28 cellular contexts compared by ENCODE assay signal in the genomic region with DNA sequence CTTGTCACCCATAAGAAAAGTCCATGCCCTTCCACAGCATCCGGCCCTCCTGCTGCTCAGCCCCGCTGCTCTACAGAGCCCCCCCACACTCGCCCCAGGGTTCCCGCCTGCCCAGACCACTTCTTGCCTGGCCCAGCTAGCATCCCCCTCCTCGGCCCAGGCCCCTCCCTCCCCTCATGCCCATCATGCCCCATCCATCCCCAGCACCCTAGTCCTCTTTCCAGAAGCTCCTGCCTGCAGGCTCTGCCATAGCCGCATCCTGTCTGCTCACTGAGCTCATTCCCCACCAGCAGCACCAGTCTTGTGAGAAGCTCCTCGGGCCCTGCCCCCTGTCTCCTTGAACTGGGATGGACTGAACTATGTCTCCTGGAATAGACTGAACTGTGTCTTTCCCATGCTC. TPM values are rescaled to one million over a fixed set of nuclear protein-coding genes. Genes with fewer than 3 reads are reported as not detected.
DNase-seq lines count a peak whose midpoint lies in the region; ATAC-seq, FAIRE-seq and TF ChIP-seq lines count a peak whose summit lies in the region.
"Had no signal": no experiment of that assay in that cellular context is flagged by ENCODE, and none has a peak within 500 bp of the region (broad histone marks: within the 10 kb centered on the region; RNA-seq: fewer than 3 reads in every experiment).

No MANE protein-coding gene starts in this region.

- intact Hi-C loops in right lobe of liver (cut with DNase I), result no loop called here
- intact Hi-C loops in HepG2 (cut with micrococcal nuclease; ENCODE audit: unreplicated experiment), result no loop called here
- intact Hi-C loops in upper lobe of right lung (cut with DNase I), result no loop called here

- TF ChIP-seq POLR2A in right lobe of liver (IDR thresholded peaks at IDR 0.05) (no peak), HepG2 (IDR thresholded peaks at IDR 0.05; ENCODE audit: insufficient read depth in 1 of 2, low read depth in 2 of 2, low read length in 2 of 2) (no peak)

- H3K79me2 ChIP-seq in HepG2 (ENCODE audit: insufficient read depth, low read length) (no peaks in the 10 kb centered on the region), neural progenitor cell (ENCODE audit: low read depth) (no peaks in the 10 kb centered on the region)

- H3K27ac Mint-ChIP-seq in endodermal cell (no peak overlapping the region), neural progenitor cell (no peak overlapping the region)
- H3K27ac Mint-ChIP-seq: CD4-positive, alpha-beta T cell had no signal

- H3K27me3 ChIP-seq in right lobe of liver (no peaks in the 10 kb centered on the region), HepG2 (ENCODE audit: control insufficient read depth in 1 of 2, insufficient read depth in 2 of 2, low read length in 2 of 2) (peaks cover 4 to 53% of the 10 kb centered on the region in 2 experiments), endodermal cell (ENCODE audit: control insufficient read depth, insufficient read depth, low read length, poor library complexity, severe bottlenecking) (no peaks in the 10 kb centered on the region), neural progenitor cell (no peaks in the 10 kb centered on the region), upper lobe of right lung (no peaks in the 10 kb centered on the region), small intestine (ENCODE audit: control insufficient read depth in 2 of 2, insufficient read depth in 2 of 2, low read length in 2 of 2) (no peaks in the 10 kb centered on the region)

- CTCF ChIA-PET in HepG2 (lab: Yijun Ruan, JAX; ENCODE audit: low intra/inter-chr PET ratio, low total read pairs), result no interaction called here

- H3K4me1 Mint-ChIP-seq in endodermal cell, result no peaks in the 10 kb centered on the region
- peaks cover 2% of the 10 kb centered on the region for H3K4me1 Mint-ChIP-seq in neural progenitor cell

- H3K36me3 ChIP-seq in right lobe of liver, result no peaks in the 10 kb centered on the region
- H3K36me3 ChIP-seq in HepG2 (replicated peaks in 1 of 2; ENCODE audit: control insufficient read depth in 1 of 2, insufficient read depth in 2 of 2, low read length in 2 of 2), result no peaks in the 10 kb centered on the region
- no peaks in the 10 kb centered on the region for H3K36me3 ChIP-seq in endodermal cell (ENCODE audit: control insufficient read depth, insufficient read depth, low read length)
- H3K36me3 ChIP-seq in neural progenitor cell, result no peaks in the 10 kb centered on the region
- no peaks in the 10 kb centered on the region for H3K36me3 ChIP-seq in upper lobe of right lung
- no peaks in the 10 kb centered on the region for H3K36me3 ChIP-seq in small intestine (ENCODE audit: control insufficient read depth in 2 of 2, insufficient read depth in 2 of 2, low read length in 2 of 2)

- no peaks in the 10 kb centered on the region for H3K9me3 ChIP-seq in right lobe of liver
- H3K9me3 ChIP-seq in HepG2 (ENCODE audit: low read length), result no peaks in the 10 kb centered on the region
- H3K9me3 ChIP-seq in endodermal cell (ENCODE audit: control insufficient read depth, low read length), result no peaks in the 10 kb centered on the region
- no peaks in the 10 kb centered on the region for H3K9me3 ChIP-seq in neural progenitor cell (ENCODE audit: low read depth)
- no peaks in the 10 kb centered on the region for H3K9me3 ChIP-seq in upper lobe of right lung
- H3K9me3 ChIP-seq in small intestine (ENCODE audit: control insufficient read depth, low read depth), result no peaks in the 10 kb centered on the region

- FAIRE-seq in HepG2 (lab: Jason Lieb, UNC), result no peak
- no peak for FAIRE-seq in small intestine (lab: Jason Lieb, UNC)
- FAIRE-seq: A204.1, GM12878 had no signal

- no peak overlapping the region for H3K4me3 ChIP-seq in right lobe of liver
- no peak overlapping the region for H3K4me3 ChIP-seq in HepG2 (replicated peaks in 1 of 3; ENCODE audit: insufficient read depth in 1 of 3, low read depth in 2 of 3, low read length in 3 of 3)
- no peak overlapping the region for H3K4me3 ChIP-seq in endodermal cell (ENCODE audit: low read length)
- no peak overlapping the region for H3K4me3 ChIP-seq in neural progenitor cell
- H3K4me3 ChIP-seq in upper lobe of right lung, result no peak overlapping the region
- H3K4me3 ChIP-seq in small intestine (ENCODE audit: low read depth in 1 of 2, low read length in 2 of 2), result no peak overlapping the region
- H3K4me3 ChIP-seq: GM12878, PC-9 had no signal

- H2AFZ ChIP-seq in HepG2 (ENCODE audit: low read length) (no peak overlapping the region), neural progenitor cell (replicated peaks) (no peak overlapping the region)
- H2AFZ ChIP-seq: PC-9 had no signal

- no peak overlapping the region for H3K9ac ChIP-seq in HepG2 (ENCODE audit: insufficient read depth, low read depth, low read length)
- H3K9ac ChIP-seq in endodermal cell (ENCODE audit: extremely low read depth, low read length, poor library complexity, severe bottlenecking), result no peak overlapping the region
- H3K9ac ChIP-seq in neural progenitor cell, result no peak overlapping the region

- H3K9me3 Mint-ChIP-seq in endodermal cell (no peaks in the 10 kb centered on the region), neural progenitor cell (peaks cover 5% of the 10 kb centered on the region)
- H3K9me3 Mint-ChIP-seq: CD4-positive, alpha-beta T cell had no signal

- no peak overlapping the region for H3K27ac ChIP-seq in right lobe of liver
- no peak overlapping the region for H3K27ac ChIP-seq in HepG2 (ENCODE audit: extremely low read length, insufficient read depth, low read length)
- no peak overlapping the region for H3K27ac ChIP-seq in endodermal cell (ENCODE audit: low read depth, low read length)
- no peak overlapping the region for H3K27ac ChIP-seq in neural progenitor cell
- no peak overlapping the region for H3K27ac ChIP-seq in upper lobe of right lung
- H3K27ac ChIP-seq in small intestine (ENCODE audit: low read depth in 1 of 2, low read length in 1 of 2), result no peak overlapping the region
- H3K27ac ChIP-seq: HL-60, PC-9 had no signal

- H3K36me3 Mint-ChIP-seq in endodermal cell (ENCODE audit: low read depth) (no peaks in the 10 kb centered on the region), neural progenitor cell (no peaks in the 10 kb centered on the region)

- no peaks in the 10 kb centered on the region for H3F3A ChIP-seq in neural progenitor cell (ENCODE audit: low read depth)

- BruUV-seq in HepG2 (replicated peaks; lab: Mats Ljungman, UMichigan), result no TSS peak

- H3K27me3 Mint-ChIP-seq in endodermal cell (ENCODE audit: insufficient read depth) (peaks cover 7% of the 10 kb centered on the region), neural progenitor cell (ENCODE audit: insufficient read depth, low read depth) (peaks cover 7% of the 10 kb centered on the region)

- peak in 2 of 3 donors; percentile 3 to 43 for DNase-seq in right lobe of liver
- no peak for DNase-seq in HepG2 (ENCODE audit: low spot score)
- DNase-seq in endodermal cell, result peak; percentile 38
- no peak for DNase-seq in neural progenitor cell (ENCODE audit: low spot score)
- peak; percentile 58 for DNase-seq in upper lobe of right lung
- DNase-seq in small intestine, result no peak
- DNase-seq: CD4-positive, alpha-beta T cell; COR-L47; DMS 273 treated with DMSO at 0.1 percent for 48 hours; DND-41; H7; KG1; NCI-H1092; NCI-H1436 treated with DMSO at 0.1 percent for 48 hours; NCI-H1930; NCI-H2227 treated with DMSO at 0.1 percent for 48 hours; NCI-H510A treated with DMSO at 0.1 percent for 48 hours; NCI-H748 treated with DMSO at 0.1 percent for 48 hours; PC-9; RPMI8226; SIG-M5 had no signal

- 89% methylated on average over 7 of the region's 7 CpGs for WGBS in right lobe of liver (ENCODE audit: insufficient coverage, low coverage, low lambda C conversion rate, missing lambda C conversion rate)
- 48% methylated on average over 7 of the region's 7 CpGs for WGBS in HepG2 (ENCODE audit: low lambda C conversion rate)
- 87 to 100% methylated on average over 2 to 7 of the region's 7 CpGs for WGBS in endodermal cell (ENCODE audit: insufficient coverage in 1 of 2, insufficient read length in 1 of 2), 2 experiments
- 85 to 95% (median 91%) methylated on average over 7 of the region's 7 CpGs for WGBS in small intestine, 3 donors

- H3K4me1 ChIP-seq in right lobe of liver, result no peaks in the 10 kb centered on the region
- no peaks in the 10 kb centered on the region for H3K4me1 ChIP-seq in HepG2 (ENCODE audit: insufficient read depth, low read length)
- H3K4me1 ChIP-seq in endodermal cell (ENCODE audit: control insufficient read depth, insufficient read depth, low read length), result no peaks in the 10 kb centered on the region
- peaks cover 2% of the 10 kb centered on the region for H3K4me1 ChIP-seq in neural progenitor cell
- H3K4me1 ChIP-seq in upper lobe of right lung, result peaks cover 21% of the 10 kb centered on the region
- H3K4me1 ChIP-seq in small intestine (ENCODE audit: control insufficient read depth in 2 of 2, insufficient read depth in 1 of 2, low read depth in 1 of 2, low read length in 1 of 2), result no peaks in the 10 kb centered on the region

- POLR2A ChIA-PET in HepG2 (lab: Yijun Ruan, JAX), result interaction anchor here (0.6 kb wide), 1 partner anchor 559 kb away, joined by 5 read pairs; no protein-coding TSS in a partner anchor

- ATAC-seq in right lobe of liver (no peak), HepG2 (no peak), upper lobe of right lung (no peak), HG03565 (IDR thresholded peaks at IDR 0.05; ENCODE audit: unreplicated experiment) (no peak), HG02840 (IDR thresholded peaks at IDR 0.05; ENCODE audit: low FRiP score, unreplicated experiment) (no peak)
- ATAC-seq: GM12878 had no signal

- no peak for TF ChIP-seq EP300 in HepG2 (IDR thresholded peaks at IDR 0.05; ENCODE audit: low read depth in 2 of 2, low read length in 2 of 2)
- no peak for TF ChIP-seq EP300 in HepG2 (CRISPR knock-in tag; IDR thresholded peaks at IDR 0.05; ENCODE audit: borderline replicate concordance)

- H4K20me1 ChIP-seq in HepG2 (ENCODE audit: insufficient read depth, low read length) (no peaks in the 10 kb centered on the region), neural progenitor cell (ENCODE audit: low read depth) (no peaks in the 10 kb centered on the region)

- TF ChIP-seq CTCF in right lobe of liver (IDR thresholded peaks at IDR 0.05), result no peak
- TF ChIP-seq CTCF in HepG2 (CRISPR knock-in tag; IDR thresholded peaks at IDR 0.05), result no peak
- TF ChIP-seq CTCF in endodermal cell (conservative IDR thresholded peaks at IDR 0.05), result no peak
- no peak for TF ChIP-seq CTCF in neural progenitor cell (IDR thresholded peaks at IDR 0.05)
- TF ChIP-seq CTCF in upper lobe of right lung (IDR thresholded peaks at IDR 0.05), result no peak

- H3K4me2 ChIP-seq in HepG2 (ENCODE audit: low read depth, low read length), result no peak overlapping the region
- no peak overlapping the region for H3K4me2 ChIP-seq in neural progenitor cell
- H3K4me2 ChIP-seq: PC-9 had no signal

- in situ Hi-C loops in HepG2 (cut with HindIII; ENCODE audit: extremely low pct_ligation_motif_present, low pct_unique_long_range_greater_than_20kb), result no loop called here

- TF ChIP-seq RAD21 in HepG2 (CRISPR knock-in tag; IDR thresholded peaks at IDR 0.05), result no peak

- H3K4me3 Mint-ChIP-seq in endodermal cell (no peak overlapping the region), neural progenitor cell (peak overlapping the region; percentile 15)
- H3K4me3 Mint-ChIP-seq: CD4-positive, alpha-beta T cell had no signal

RNA-seq across cellular contexts. Expression of a gene that starts 54.5 kb away (rescaled TPM):
- total RNA-seq in right lobe of liver (10 to 100 TPM in 1 of 6 experiments, 1 to 10 TPM in 3, under 1 TPM in 1, not detected in 1; 0.63 to 22.9 (median 1.1) TPM), HepG2 (2016; rRNA removed; fragmentation: Illumina TruSeq; extraction: Trizol) (0.14 and 0.58 TPM in 2 replicates), endodermal cell (not detected), neural progenitor cell (ENCODE audit: low replicate concordance) (0.09 TPM in 1 of 2 replicates, not detected in the other), upper lobe of right lung (not detected)
- total RNA-seq in HepG2 (2016; cell fraction: cytosol; rRNA removed; fragmentation: Illumina TruSeq; extraction: Trizol; ENCODE audit: low read depth), result 0.10 and 0.18 TPM in 2 replicates
- total RNA-seq in HepG2 (2016; cell fraction: insoluble cytoplasmic fraction; rRNA removed; fragmentation: Illumina TruSeq; extraction: Trizol), result 0.09 and 0.74 TPM in 2 replicates
- 0.17 and 0.31 TPM in 2 replicates for total RNA-seq in HepG2 (2016; cell fraction: membrane; rRNA removed; fragmentation: Illumina TruSeq; extraction: Trizol)
- total RNA-seq in HepG2 (2016; cell fraction: nucleus; rRNA removed; fragmentation: Illumina TruSeq; extraction: Trizol), result 0.47 and 1.4 TPM in 2 replicates
- polyA plus RNA-seq in HepG2 (2011; rRNA removed) (0.13 and 0.26 TPM in 2 replicates), small intestine (not detected)
- polyA plus RNA-seq in HepG2 (2011; cell fraction: cytosol; rRNA removed), result 0.11 TPM in 1 of 2 replicates, not detected in the other
- polyA plus RNA-seq in HepG2 (2011; cell fraction: nucleus; rRNA removed), result 0.31 and 1.3 TPM in 2 replicates
- polyA plus RNA-seq in HepG2 (2012), result 0.04 TPM in 1 of 2 replicates, not detected in the other
- 0.09 and 0.12 TPM in 2 replicates for polyA plus RNA-seq in HepG2 (2016; cell fraction: cytosol; fragmentation: Illumina TruSeq; extraction: Trizol; ENCODE audit: low read depth)
- polyA plus RNA-seq in HepG2 (2016; cell fraction: insoluble cytoplasmic fraction; fragmentation: Illumina TruSeq; extraction: Trizol; ENCODE audit: low read depth), result 0.21 and 0.39 TPM in 2 replicates
- 0.22 TPM in 2 replicates for polyA plus RNA-seq in HepG2 (2016; cell fraction: membrane; fragmentation: Illumina TruSeq; extraction: Trizol; ENCODE audit: low read depth)
- 1.7 and 3.1 TPM in 2 replicates for polyA plus RNA-seq in HepG2 (2016; cell fraction: nucleus; fragmentation: Illumina TruSeq; extraction: Trizol; ENCODE audit: insufficient read depth, low read depth)
- polyA minus RNA-seq in HepG2 (2011; rRNA and poly(A)+ RNA removed; ENCODE audit: low replicate concordance), result 0.16 TPM in 1 of 2 replicates, not detected in the other
- not detected in 2 replicates for polyA minus RNA-seq in HepG2 (2011; cell fraction: cytosol; rRNA and poly(A)+ RNA removed)
- polyA minus RNA-seq in HepG2 (2011; cell fraction: nucleus; rRNA and poly(A)+ RNA removed), result 0.12 and 0.39 TPM in 2 replicates
- not detected for polyA plus RNA-seq in endodermal cell (2013, experiment 1 of 2)
- not detected for polyA plus RNA-seq in endodermal cell (2013, experiment 2 of 2)
- total RNA-seq: CD4-positive, alpha-beta T cell; GM12878; H7; HT-29; PC-9 had no signal
- polyA plus RNA-seq: BJ, GM12878 had no signal

Comparison
In these comparisons a context has a peak if more than half of its experiments do, and no peak if none do; other contexts are left out.
1. DNase-seq: peak in right lobe of liver (2 of 3), endodermal cell (single experiment) and upper lobe of right lung (single experiment); none in HepG2 (single experiment), neural progenitor cell (single experiment) and small intestine (single experiment).